ENCODE assay signal across 9 cellular contexts in the genomic region with DNA sequence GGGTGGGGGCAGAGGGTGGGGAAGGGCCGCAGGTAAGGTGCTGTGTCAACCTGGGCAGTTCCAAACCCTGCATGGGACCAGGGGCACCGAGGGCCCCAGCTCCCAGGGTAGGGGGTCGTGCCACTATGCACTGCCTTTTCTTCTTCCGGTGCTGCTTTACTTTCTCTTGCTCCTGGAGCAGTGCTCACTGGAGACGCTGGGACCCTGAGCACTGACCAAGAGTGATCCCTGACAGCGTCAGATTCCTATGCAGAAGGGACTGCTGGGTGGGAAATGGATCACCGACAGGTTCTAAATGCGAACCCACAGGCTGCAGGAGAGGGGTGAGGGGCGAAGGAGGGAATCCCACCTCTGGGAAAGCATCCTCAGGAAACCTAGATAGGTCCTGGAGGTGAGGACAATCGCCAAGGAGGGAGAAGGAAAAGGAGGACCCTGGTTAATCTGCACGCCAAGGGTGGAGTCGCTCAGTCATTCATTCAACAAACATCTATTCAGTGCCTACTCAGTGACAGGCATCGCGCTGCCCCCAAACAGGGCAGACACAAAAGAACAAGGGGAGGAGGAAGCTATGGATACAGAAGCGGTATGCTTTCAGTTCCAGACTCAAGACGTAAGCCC.
DNase-seq lines count a peak whose midpoint lies in the region; ATAC-seq and TF ChIP-seq lines count a peak whose summit lies in the region.
"Had no signal": no experiment of that assay in that cellular context is flagged by ENCODE, and none has a peak within 500 bp of the region (broad histone marks: within the 10 kb centered on the region; RNA-seq: fewer than 3 reads in every experiment).

No MANE protein-coding gene starts in this region.

- BruUV-seq in HCT116 (replicated peaks; lab: Mats Ljungman, UMichigan) (no TSS peak), mammary epithelial cell (replicated peaks; lab: Mats Ljungman, UMichigan) (no TSS peak)

- peak overlapping the region; percentile 96 for H3K4me3 ChIP-seq in AG04449 (ENCODE audit: low read depth, low read length)
- H3K4me3 ChIP-seq in HCT116 (replicated peaks in 1 of 2; ENCODE audit: low read depth in 1 of 2, low read length in 2 of 2) = peak overlapping the region; percentile 81 to 87
- H3K4me3 ChIP-seq in mammary epithelial cell (replicated peaks in 1 of 3; ENCODE audit: insufficient read depth in 1 of 3, low read depth in 2 of 3, low read length in 3 of 3) = peak overlapping the region; percentile 79 to 93 (median 83)
- H3K4me3 ChIP-seq: K562 had no signal

- POLR2A ChIA-PET in AG04449 (lab: Yijun Ruan, JAX) (interaction anchor here (0.6 to 2.5 kb wide), 9 partner anchors 11 to 125 kb away, joined by 3 to 38 read pairs (median 8); no protein-coding TSS in a partner anchor), HCT116 (lab: Charles Lee) (interaction anchor here (0.6 to 2.9 kb wide), 13 partner anchors 11 to 598 kb away, joined by 3 to 77 read pairs (median 5); no protein-coding TSS in a partner anchor)

- peaks cover 4% of the 10 kb centered on the region; the same call in 1 of the 2 replicates for H4K20me1 ChIP-seq in HCT116 (ENCODE audit: insufficient read depth)
- no peaks in the 10 kb centered on the region for H4K20me1 ChIP-seq in mammary epithelial cell (ENCODE audit: insufficient read depth, low read length)

- no peaks in the 10 kb centered on the region for H3K36me3 Mint-ChIP-seq in mesothelial cell of epicardium

- TF ChIP-seq POLR2A in HCT116 (IDR thresholded peaks at IDR 0.05; ENCODE audit: borderline replicate concordance, extremely low read depth, insufficient read depth, insufficient read length) = no peak

- H3K9ac ChIP-seq in HCT116 (ENCODE audit: low read length) (peak overlapping the region; percentile 79), mammary epithelial cell (ENCODE audit: insufficient read depth, low read length) (peak overlapping the region; percentile 99)

- intact Hi-C loops in HCT116 (cut with micrococcal nuclease) = loop anchor here (5.0 kb wide), 2 partner anchors 91 to 701 kb away; no protein-coding TSS in a partner anchor
- intact Hi-C loops in mammary epithelial cell (cut with micrococcal nuclease) = loop anchor here (1.0 kb wide), 3 partner anchors 31 to 134 kb away; no protein-coding TSS in a partner anchor

- H3K27ac Mint-ChIP-seq in mesothelial cell of epicardium = no peak overlapping the region

- H3K27me3 ChIP-seq in HCT116 (ENCODE audit: insufficient read depth, low read length) (no peaks in the 10 kb centered on the region), mammary epithelial cell (ENCODE audit: insufficient read depth, low read length) (no peaks in the 10 kb centered on the region)

- peaks cover 32% of the 10 kb centered on the region for H3K4me1 Mint-ChIP-seq in mesothelial cell of epicardium

- H3K27me3 Mint-ChIP-seq in mesothelial cell of epicardium (ENCODE audit: low read depth) = peaks cover 61% of the 10 kb centered on the region

- DNase-seq in AG04449 (ENCODE audit: low read depth, low spot score) (no peak), HCT116 (ENCODE audit: low read depth, low spot score) (no peak), mammary epithelial cell (peak; percentile 45), mesothelial cell of epicardium (ENCODE audit: low spot score in 2 of 2, unreplicated experiment in 2 of 2) (no peak), NCI-H524 treated with DMSO at 0.1 percent for 48 hours (lab: John Stamatoyannopoulos, UW) (no peak), GM03348 (ENCODE audit: low spot score) (no peak)

- no peaks in the 10 kb centered on the region for H3K9me3 ChIP-seq in HCT116 (ENCODE audit: control insufficient read depth in 1 of 2, insufficient read depth in 1 of 2, low read depth in 1 of 2, low read length in 2 of 2)
- no peaks in the 10 kb centered on the region for H3K9me3 ChIP-seq in mammary epithelial cell (replicated peaks; ENCODE audit: insufficient read depth, low read length)

- in situ Hi-C loops in mammary epithelial cell (cut with MboI; ENCODE audit: low sequenced_read_pairs in 2 of 2) = no loop called here

- no peaks in the 10 kb centered on the region for H3K9me2 ChIP-seq in HCT116 (ENCODE audit: insufficient read depth)

- peaks cover 64% of the 10 kb centered on the region for H3K79me2 ChIP-seq in HCT116 (ENCODE audit: insufficient read depth, low read length)
- H3K79me2 ChIP-seq in mammary epithelial cell (ENCODE audit: insufficient read depth, low read length) = peaks cover 66% of the 10 kb centered on the region

- no peaks in the 10 kb centered on the region for H3K9me3 Mint-ChIP-seq in mesothelial cell of epicardium

- dilution Hi-C loops in mammary epithelial cell (cut with HindIII; ENCODE audit: low sequenced_read_pairs) = no loop called here

- H3K4me2 ChIP-seq in HCT116 (ENCODE audit: low read length) (peak overlapping the region; percentile 89), mammary epithelial cell (ENCODE audit: insufficient read depth, low read depth, low read length) (peak overlapping the region; percentile 87)

- H3K27ac ChIP-seq in HCT116 (ENCODE audit: low read depth, low read length) = peak overlapping the region; percentile 69; the same call in 1 of the 2 replicates
- peak overlapping the region; percentile 98 for H3K27ac ChIP-seq in mammary epithelial cell (ENCODE audit: insufficient read depth, low read depth, low read length)

- peak overlapping the region; percentile 83 for H3K4me3 Mint-ChIP-seq in mesothelial cell of epicardium

- H3K36me3 ChIP-seq in HCT116 (ENCODE audit: control insufficient read depth in 1 of 2, insufficient read depth in 2 of 2, low read length in 2 of 2) (no peaks in the 10 kb centered on the region), mammary epithelial cell (ENCODE audit: insufficient read depth, low read length) (no peaks in the 10 kb centered on the region)

- RAD21 ChIA-PET in HCT116 (lab: Charles Lee; ENCODE audit: low non-redundant PET in 1 of 2, low total read pairs in 2 of 2, uncharacterized antibody in 2 of 2, unreplicated experiment in 2 of 2) = interaction anchor here in 1 of 2 experiments (1.0 kb wide), 1 partner anchor 34 kb away, joined by 3 read pairs; no protein-coding TSS in a partner anchor

- H3K4me1 ChIP-seq in HCT116 (ENCODE audit: control insufficient read depth in 1 of 2, insufficient read depth in 2 of 2, low read length in 2 of 2) (peaks cover 39 to 73% of the 10 kb centered on the region in 2 experiments), mammary epithelial cell (ENCODE audit: insufficient read depth, low read length) (peaks cover 33% of the 10 kb centered on the region)

- 12% methylated on average over 11 of the region's 16 CpGs for WGBS in mammary epithelial cell (ENCODE audit: low coverage, missing lambda C conversion rate)

- TF ChIP-seq CTCF in AG04449 (IDR thresholded peaks at IDR 0.05; ENCODE audit: insufficient read depth, low read length, missing control alignments) (no peak), HCT116 (IDR thresholded peaks at IDR 0.05 in 2 of 3, conservative IDR thresholded peaks at IDR 0.05 in 1 of 3; ENCODE audit: borderline replicate concordance in 1 of 3, insufficient read depth in 1 of 3, low read depth in 2 of 3, low read length in 2 of 3) (no peak), mammary epithelial cell (conservative IDR thresholded peaks at IDR 0.05 in 1 of 2, IDR thresholded peaks at IDR 0.05 in 1 of 2; ENCODE audit: extremely low read depth in 1 of 2, insufficient read depth in 1 of 2, low read depth in 1 of 2, low read length in 2 of 2) (no peak), mesothelial cell of epicardium (IDR thresholded peaks at IDR 0.05; ENCODE audit: unreplicated experiment) (no peak)

- H2AFZ ChIP-seq in HCT116 (ENCODE audit: low read depth, low read length, poor library complexity, severe bottlenecking) (no peak overlapping the region), mammary epithelial cell (ENCODE audit: low read depth, low read length) (no peak overlapping the region)

- ATAC-seq in HCT116 = peak; percentile 14; the same call in 1 of the 2 replicates
- no peak for ATAC-seq in HG02852 (IDR thresholded peaks at IDR 0.05; ENCODE audit: unreplicated experiment)
- ATAC-seq in GM19035 (IDR thresholded peaks at IDR 0.05; ENCODE audit: unreplicated experiment) = no peak
- ATAC-seq: K562 had no signal

- CTCF ChIA-PET in AG04449 (lab: Yijun Ruan, JAX) (interaction anchor here (1.0 to 4.5 kb wide), 4 partner anchors 31 to 599 kb away, joined by 3 to 22 read pairs (median 5); no protein-coding TSS in a partner anchor), HCT116 (lab: Charles Lee) (interaction anchor here (0.7 to 3.4 kb wide), 5 partner anchors 10 to 134 kb away, joined by 3 to 28 read pairs (median 3); no protein-coding TSS in a partner anchor), mammary epithelial cell (lab: Charles Lee; ENCODE audit: low non-redundant PET) (no interaction called here)

- no peak for TF ChIP-seq RAD21 in HCT116 (IDR thresholded peaks at IDR 0.05; ENCODE audit: low read depth)

TF ChIP-seq in HCT116, 20 proteins besides CTCF, POLR2A, EP300 and RAD21:
- no peak for TF ChIP-seq SP1 (IDR thresholded peaks at IDR 0.05; ENCODE audit: low read depth)
- TF ChIP-seq EGR1 (IDR thresholded peaks at IDR 0.05; ENCODE audit: low read depth) = no peak
- peak; percentile 17; the same call in 1 of the 2 replicates for TF ChIP-seq POLR2AphosphoS5 (IDR thresholded peaks at IDR 0.05; ENCODE audit: low read depth, low read length)
- TF ChIP-seq REST (IDR thresholded peaks at IDR 0.05; ENCODE audit: low read depth) = no peak
- TF ChIP-seq ELF1 (IDR thresholded peaks at IDR 0.05; ENCODE audit: borderline replicate concordance, low read depth) = no peak
